ENCODE assay signal across 27 cellular contexts in the genomic region with DNA sequence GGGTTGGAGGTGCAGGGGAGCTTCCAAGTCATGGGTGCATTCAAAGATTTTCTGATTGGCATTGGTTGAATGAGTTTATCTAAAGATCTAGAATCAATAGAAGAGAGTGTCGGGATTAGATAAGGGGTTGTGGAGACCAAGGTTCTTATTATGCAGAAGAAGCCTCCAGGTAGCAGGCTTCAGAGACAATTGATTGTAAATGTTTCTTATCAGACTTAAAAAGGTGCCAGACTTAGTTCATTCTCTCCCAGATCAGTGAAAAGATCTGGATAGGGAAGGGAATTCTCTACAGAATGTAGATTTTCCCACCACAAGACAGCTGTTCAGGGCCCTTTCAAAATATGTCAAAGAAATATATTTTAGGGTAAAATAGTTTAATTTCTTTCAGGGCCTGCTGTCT.
"Had no signal": no experiment of that assay in that cellular context is flagged by ENCODE, and none has a peak within 500 bp of the region (broad histone marks: within the 10 kb centered on the region; RNA-seq: fewer than 3 reads in every experiment).

No MANE protein-coding gene starts in this region.

- H3K4me1 Mint-ChIP-seq: naive thymus-derived CD8-positive, alpha-beta T cell; stimulated activated naive B cell treated with anti-CD40 and anti-IgM and Interleukin-4, amounts not matched to agents 10 μg/mL and 1 μg/mL and 100 μg/mL, for 72 hours had no signal

- H3K36me3 ChIP-seq: left ventricle myocardium inferior, neural progenitor cell, neutrophil, ovary, right atrium auricular region, stomach, thyroid gland, transverse colon, upper lobe of right lung had no signal

- DNase-seq: hippocampal formation; kidney glomerular epithelial cell; left cardiac atrium; left ventricle myocardium inferior; midbrain; mucosa of descending colon; naive thymus-derived CD8-positive, alpha-beta T cell; nephron progenitor cell; ovary; stimulated activated CD4-positive, alpha-beta T cell treated with anti-CD3 and anti-CD28 coated beads, Interleukin-12 subunit alpha, Interleukin-12 subunit beta, amount 100 ng/mL, for 4 hours; stimulated activated CD4-positive, alpha-beta T cell treated with anti-CD3 and anti-CD28 coated beads, Interleukin-15, amount 100 ng/mL, for 24 hours; stimulated activated CD4-positive, alpha-beta T cell treated with anti-CD3 and anti-CD28 coated beads, Interleukin-2, amount 100 ng/mL, for 24 hours; stimulated activated CD4-positive, alpha-beta T cell treated with anti-CD3 and anti-CD28 coated beads, Interleukin-4, amount 100 ng/mL, for 1 hour; stimulated activated naive B cell treated with anti-CD40 and anti-IgM and Interleukin-4, amounts not matched to agents 10 μg/mL and 1 μg/mL and 100 μg/mL, for 72 hours; stimulated activated naive CD8-positive, alpha-beta T cell treated with anti-CD3 and anti-CD28 coated beads, Interleukin-15, Interleukin-2, amounts not matched to agents 100 U/mL and 50 U/mL, for 24 hours; stomach; testis; thyroid gland; transverse colon had no signal

- ATAC-seq: left cardiac atrium; mucosa of descending colon; naive thymus-derived CD8-positive, alpha-beta T cell; right lobe of liver; stimulated activated naive B cell treated with anti-CD40 and anti-IgM and Interleukin-4, amounts not matched to agents 10 μg/mL and 1 μg/mL and 100 μg/mL, for 72 hours; stimulated activated naive CD8-positive, alpha-beta T cell treated with anti-CD3 and anti-CD28 coated beads, Interleukin-15, Interleukin-2, amounts not matched to agents 100 U/mL and 50 U/mL, for 24 hours; upper lobe of right lung had no signal

- H3K9me3 Mint-ChIP-seq: naive thymus-derived CD8-positive, alpha-beta T cell; stimulated activated naive B cell treated with anti-CD40 and anti-IgM and Interleukin-4, amounts not matched to agents 10 μg/mL and 1 μg/mL and 100 μg/mL, for 72 hours had no signal

- H3K4me2 ChIP-seq: neural progenitor cell had no signal

- H3K9me3 ChIP-seq: left ventricle myocardium inferior, mucosa of descending colon, neutrophil, ovary, right atrium auricular region, right lobe of liver, stomach, testis, thyroid gland, transverse colon, upper lobe of right lung had no signal

- H3K9ac ChIP-seq: neural progenitor cell had no signal

- H3K27me3 ChIP-seq: neural progenitor cell, neutrophil, ovary, right atrium auricular region, right lobe of liver, stomach, testis, thyroid gland, transverse colon, upper lobe of right lung had no signal

- H3K27me3 Mint-ChIP-seq: progenitor cell of endocrine pancreas had no signal

- H3K4me1 ChIP-seq: left ventricle myocardium inferior, neural progenitor cell, right atrium auricular region, stomach, thyroid gland, upper lobe of right lung had no signal

- H3K27ac Mint-ChIP-seq: nephron progenitor cell; neural progenitor cell; progenitor cell of endocrine pancreas; stimulated activated naive B cell treated with anti-CD40 and anti-IgM and Interleukin-4, amounts not matched to agents 10 μg/mL and 1 μg/mL and 100 μg/mL, for 72 hours had no signal

- H2AFZ ChIP-seq: neural progenitor cell had no signal

- H3K36me3 Mint-ChIP-seq: neural progenitor cell; stimulated activated naive B cell treated with anti-CD40 and anti-IgM and Interleukin-4, amounts not matched to agents 10 μg/mL and 1 μg/mL and 100 μg/mL, for 72 hours had no signal

- H3K4me3 Mint-ChIP-seq: naive thymus-derived CD8-positive, alpha-beta T cell; nephron progenitor cell; neural progenitor cell; stimulated activated naive B cell treated with anti-CD40 and anti-IgM and Interleukin-4, amounts not matched to agents 10 μg/mL and 1 μg/mL and 100 μg/mL, for 72 hours had no signal

- H3K4me3 ChIP-seq: left ventricle myocardium inferior, lung, mucosa of descending colon, neural progenitor cell, ovary, right atrium auricular region, right lobe of liver, skin epidermis, stomach, testis, thyroid gland, transverse colon, upper lobe of right lung had no signal

- H3K27ac ChIP-seq: left ventricle myocardium inferior, neural progenitor cell, neutrophil, ovary, right atrium auricular region, right lobe of liver, skin epidermis, stomach, testis, thyroid gland, upper lobe of right lung had no signal
